In genomic region chr18:59912007-59912550, GRCh38 we compare ENCODE assay signal across 21 cellular contexts.
"Had no signal": no experiment of that assay in that cellular context is flagged by ENCODE, and none has a peak within 500 bp of the region (broad histone marks: within the 10 kb centered on the region; RNA-seq: fewer than 3 reads in every experiment).

No MANE protein-coding gene starts in this region.

- H3K4me1 Mint-ChIP-seq: neural crest cell had no signal

- H3K27ac Mint-ChIP-seq: activated CD4-positive, alpha-beta T cell treated with anti-CD3 and anti-CD28 coated beads, Interleukin-2, amount 10 ng/mL, durations not matched to agents 7 days and 5 days; activated naive CD8-positive, alpha-beta T cell; progenitor cell of endocrine pancreas; stimulated activated naive CD8-positive, alpha-beta T cell treated with anti-CD3 and anti-CD28 coated beads, Interleukin-15, Interleukin-2, amounts not matched to agents 100 ng/mL and 50 ng/mL, for 24 hours had no signal

- H3K4me3 ChIP-seq: body of pancreas, dorsolateral prefrontal cortex, left lung, tibial nerve, vagina had no signal

- H3K27me3 ChIP-seq: tibial nerve, vagina had no signal

- FAIRE-seq: frontal cortex, kidney had no signal

- ATAC-seq: body of pancreas had no signal

- DNase-seq: activated CD4-positive, alpha-beta T cell treated with anti-CD3 and anti-CD28 coated beads, Interleukin-2, amount 10 ng/mL, durations not matched to agents 7 days and 5 days; activated CD4-positive, CD25-positive, alpha-beta regulatory T cell; activated CD8-positive, alpha-beta memory T cell treated with anti-CD3 and anti-CD28 coated beads, Interleukin-2, amount 50 U/mL, for 4 hours; activated gamma-delta T cell treated with Interleukin-2 at 50 U/mL for 16 hours; amygdala; body of pancreas; dorsolateral prefrontal cortex; kidney; left lung; stimulated activated CD4-positive, alpha-beta T cell treated with anti-CD3 and anti-CD28 coated beads, Interleukin-12 subunit alpha, Interleukin-12 subunit beta, amount 100 ng/mL, for 4 hours; stimulated activated CD4-positive, alpha-beta T cell treated with anti-CD3 and anti-CD28 coated beads, Interleukin-1b, Interleukin-23, amount 100 ng/mL, for 48 hours; T-helper 1 cell; T-helper 9 cell had no signal

- H3K9me3 Mint-ChIP-seq: neural crest cell; stimulated activated naive CD8-positive, alpha-beta T cell treated with anti-CD3 and anti-CD28 coated beads, Interleukin-15, Interleukin-2, amounts not matched to agents 100 ng/mL and 50 ng/mL, for 24 hours had no signal

- H3K27me3 Mint-ChIP-seq: activated naive CD8-positive, alpha-beta T cell; stimulated activated naive CD8-positive, alpha-beta T cell treated with anti-CD3 and anti-CD28 coated beads, Interleukin-15, Interleukin-2, amounts not matched to agents 100 ng/mL and 50 ng/mL, for 24 hours had no signal

- H3K9me3 ChIP-seq: body of pancreas, left lung, tibial nerve, vagina had no signal

- H3K27ac ChIP-seq: body of pancreas, dorsolateral prefrontal cortex, epithelial cell of prostate, tibial nerve, vagina had no signal

- H3K4me1 ChIP-seq: body of pancreas had no signal

- H3K36me3 ChIP-seq: left lung, tibial nerve, vagina had no signal

- H3K4me3 Mint-ChIP-seq: activated CD4-positive, alpha-beta T cell treated with anti-CD3 and anti-CD28 coated beads, Interleukin-2, amount 10 ng/mL, durations not matched to agents 7 days and 5 days; activated naive CD8-positive, alpha-beta T cell; neural crest cell; stimulated activated naive CD8-positive, alpha-beta T cell treated with anti-CD3 and anti-CD28 coated beads, Interleukin-15, Interleukin-2, amounts not matched to agents 100 ng/mL and 50 ng/mL, for 24 hours had no signal
